23 cellular contexts compared by ENCODE assay signal in genomic region chr5:159132429-159133040, GRCh38. TPM values are rescaled to one million over a fixed set of nuclear protein-coding genes. Genes with fewer than 3 reads are reported as not detected.
A peak's percentile ranks its signal among the peaks of the same experiment; 100 is the strongest.
DNase-seq lines count a peak whose midpoint lies in the region; ATAC-seq and TF ChIP-seq lines count a peak whose summit lies in the region.
"Had no signal": no experiment of that assay in that cellular context is flagged by ENCODE, and none has a peak within 500 bp of the region (broad histone marks: within the 10 kb centered on the region; RNA-seq: fewer than 3 reads in every experiment).

No MANE protein-coding gene starts in this region.

- TF ChIP-seq CTCF in OCI-LY3 (IDR thresholded peaks at IDR 0.05; ENCODE audit: low read depth, low read length): no peak
- TF ChIP-seq CTCF in choroid plexus epithelial cell (conservative IDR thresholded peaks at IDR 0.05; ENCODE audit: low read depth, low read length): no peak
- no peak for TF ChIP-seq CTCF in testis (IDR thresholded peaks at IDR 0.05)
- TF ChIP-seq CTCF in endothelial cell (IDR thresholded peaks at IDR 0.05; ENCODE audit: unreplicated experiment): no peak

- H3K9me2 ChIP-seq in GM23248 (ENCODE audit: insufficient read depth): no peaks in the 10 kb centered on the region
- H3K9me2 ChIP-seq: SK-N-SH had no signal

- H3K79me2 ChIP-seq in GM23248 (ENCODE audit: insufficient read depth) (no peaks in the 10 kb centered on the region), OCI-LY3 (ENCODE audit: low read length) (no peaks in the 10 kb centered on the region)
- H3K79me2 ChIP-seq: parathyroid adenoma had no signal

- peaks cover 14% of the 10 kb centered on the region for H3K4me1 ChIP-seq in GM23248 (ENCODE audit: insufficient read depth)
- peaks cover 14% of the 10 kb centered on the region for H3K4me1 ChIP-seq in OCI-LY3 (ENCODE audit: low read length)
- peaks cover 17% of the 10 kb centered on the region for H3K4me1 ChIP-seq in skeletal muscle satellite cell (ENCODE audit: control insufficient read depth, insufficient read depth, low read length)
- peaks cover 4% of the 10 kb centered on the region for H3K4me1 ChIP-seq in testis
- H3K4me1 ChIP-seq: heart right ventricle, parathyroid adenoma had no signal

- in situ Hi-C loops in GM23248 (cut with MboI): loop anchor here (25.0 kb wide), 1 partner anchor 1320 kb away; no protein-coding TSS in a partner anchor

- H4K20me1 ChIP-seq in GM23248 (ENCODE audit: insufficient read depth) (no peaks in the 10 kb centered on the region), OCI-LY3 (ENCODE audit: insufficient read depth, low read length) (no peaks in the 10 kb centered on the region)

- ATAC-seq in GM19395 (IDR thresholded peaks at IDR 0.05; ENCODE audit: unreplicated experiment): no peak

- H3K36me3 Mint-ChIP-seq in endothelial cell (ENCODE audit: low read depth, unreplicated experiment): no peaks in the 10 kb centered on the region
- H3K36me3 Mint-ChIP-seq: activated naive CD8-positive, alpha-beta T cell treated with anti-CD3 and anti-CD28 coated beads, Interleukin-2, amount 10 ng/mL, durations not matched to agents 7 days and 5 days; brain had no signal

- no peaks in the 10 kb centered on the region for H3K4me1 Mint-ChIP-seq in endothelial cell (ENCODE audit: unreplicated experiment)
- H3K4me1 Mint-ChIP-seq: activated naive CD8-positive, alpha-beta T cell treated with anti-CD3 and anti-CD28 coated beads, Interleukin-2, amount 10 ng/mL, durations not matched to agents 7 days and 5 days had no signal

- peaks cover 16% of the 10 kb centered on the region; the same call in 1 of the 2 replicates for H3F3A ChIP-seq in GM23248 (ENCODE audit: insufficient read depth)

- no peaks in the 10 kb centered on the region for H3K9me3 Mint-ChIP-seq in endothelial cell (ENCODE audit: unreplicated experiment)
- H3K9me3 Mint-ChIP-seq: activated naive CD8-positive, alpha-beta T cell treated with anti-CD3 and anti-CD28 coated beads, Interleukin-2, amount 10 ng/mL, durations not matched to agents 7 days and 5 days; activated T-helper 2 cell treated with anti-CD3 and anti-CD28 coated beads, Interferon-gamma antibody, Interleukin-2, Interleukin-4, amounts not matched to agents 10 μg/mL and 5 μg/mL and 100 μg/mL, durations not matched to agents 14 hours and 24 hours and 36 hours had no signal

- intact Hi-C loops in testis (cut with DNase I; ENCODE audit: low total_unique reads): no loop called here

- H3K27ac ChIP-seq in GM23248 (peak overlapping the region; percentile 48), OCI-LY3 (ENCODE audit: low read length) (no peak overlapping the region), testis (no peak overlapping the region)
- H3K27ac ChIP-seq: parathyroid adenoma, sigmoid colon had no signal

- 28 to 35% methylated on average over 5 of the region's 5 CpGs for WGBS in GM23248 (ENCODE audit: low coverage in 1 of 2, low lambda C conversion rate in 2 of 2, missing lambda C conversion rate in 2 of 2), 2 experiments
- 37 to 53% methylated on average over 5 of the region's 5 CpGs for WGBS in testis, 2 donors

- no peak for TF ChIP-seq POLR2A in testis (IDR thresholded peaks at IDR 0.05)

- H3K36me3 ChIP-seq in GM23248 (ENCODE audit: low read depth) (no peaks in the 10 kb centered on the region), OCI-LY3 (replicated peaks; ENCODE audit: low read depth, low read length) (no peaks in the 10 kb centered on the region), skeletal muscle satellite cell (ENCODE audit: insufficient read depth, low read length) (no peaks in the 10 kb centered on the region), testis (ENCODE audit: low read depth, missing control alignments) (no peaks in the 10 kb centered on the region)
- H3K36me3 ChIP-seq: heart right ventricle, sigmoid colon had no signal

- no peaks in the 10 kb centered on the region for H3K27me3 Mint-ChIP-seq in endothelial cell (ENCODE audit: unreplicated experiment)
- H3K27me3 Mint-ChIP-seq: brain had no signal

- H2AFZ ChIP-seq in GM23248: peak overlapping the region; percentile 64
- H2AFZ ChIP-seq in OCI-LY3 (ENCODE audit: low read depth, low read length): peak overlapping the region; percentile 14; the same call in 1 of the 2 replicates
- H2AFZ ChIP-seq: parathyroid adenoma had no signal

- H3K4me3 Mint-ChIP-seq in endothelial cell (ENCODE audit: unreplicated experiment): no peak overlapping the region
- H3K4me3 Mint-ChIP-seq: activated naive CD8-positive, alpha-beta T cell treated with anti-CD3 and anti-CD28 coated beads, Interleukin-2, amount 10 ng/mL, durations not matched to agents 7 days and 5 days; brain had no signal

- H3K4me3 ChIP-seq in GM23248: peak overlapping the region; percentile 41
- H3K4me3 ChIP-seq in OCI-LY3 (ENCODE audit: low read length): peak overlapping the region; percentile 69
- no peak overlapping the region for H3K4me3 ChIP-seq in choroid plexus epithelial cell (ENCODE audit: low read depth, low read length)
- H3K4me3 ChIP-seq in skeletal muscle satellite cell (ENCODE audit: low read length): no peak overlapping the region
- no peak overlapping the region for H3K4me3 ChIP-seq in testis
- H3K4me3 ChIP-seq: sigmoid colon had no signal

- H3K27ac Mint-ChIP-seq in endothelial cell (ENCODE audit: unreplicated experiment): no peak overlapping the region
- H3K27ac Mint-ChIP-seq: activated naive CD8-positive, alpha-beta T cell treated with anti-CD3 and anti-CD28 coated beads, Interleukin-2, amount 10 ng/mL, durations not matched to agents 7 days and 5 days; activated T-helper 2 cell treated with anti-CD3 and anti-CD28 coated beads, Interferon-gamma antibody, Interleukin-2, Interleukin-4, amounts not matched to agents 10 μg/mL and 5 μg/mL and 100 μg/mL, durations not matched to agents 14 hours and 24 hours and 36 hours; nephron had no signal

- DNase-seq in GM23248: peak; percentile 10
- peak; percentile 10 for DNase-seq in choroid plexus epithelial cell (ENCODE audit: low read depth)
- DNase-seq in testis: no peak
- DNase-seq in endothelial cell (ENCODE audit: low spot score): no peak
- no peak for DNase-seq in A172 (ENCODE audit: low spot score)
- DNase-seq: activated CD4-positive, alpha-beta T cell treated with anti-CD3 and anti-CD28 coated beads, Interleukin-2, amount 50 U/mL, for 1 hour; activated CD8-positive, alpha-beta memory T cell treated with anti-CD3 and anti-CD28 coated beads, Interleukin-2, amount 50 U/mL, for 48 hours; activated naive CD8-positive, alpha-beta T cell treated with anti-CD3 and anti-CD28 coated beads, Interleukin-2, amount 10 ng/mL, durations not matched to agents 7 days and 5 days; cortex of kidney; left ventricle myocardium superior; NCI-H1105; NCI-H2029 treated with DMSO at 0.1 percent for 48 hours; sigmoid colon; substantia nigra had no signal

- H3K9me3 ChIP-seq in GM23248 (ENCODE audit: low read depth) (no peaks in the 10 kb centered on the region), OCI-LY3 (ENCODE audit: insufficient read depth, low read length) (no peaks in the 10 kb centered on the region), skeletal muscle satellite cell (replicated peaks; ENCODE audit: low read length) (no peaks in the 10 kb centered on the region), testis (no peaks in the 10 kb centered on the region)
- H3K9me3 ChIP-seq: sigmoid colon, SK-N-SH had no signal

- H3K9ac ChIP-seq in GM23248 (peak overlapping the region; percentile 47), OCI-LY3 (ENCODE audit: low read length) (peak overlapping the region; percentile 38), skeletal muscle satellite cell (ENCODE audit: low read depth, low read length) (no peak overlapping the region)
- H3K9ac ChIP-seq: parathyroid adenoma, SK-N-SH had no signal

- H3K4me2 ChIP-seq in GM23248 (ENCODE audit: unreplicated experiment): peak overlapping the region; percentile 73
- H3K4me2 ChIP-seq in OCI-LY3 (ENCODE audit: low read length): peak overlapping the region; percentile 85
- H3K4me2 ChIP-seq in skeletal muscle satellite cell (ENCODE audit: low read length): peak overlapping the region; percentile 30
- H3K4me2 ChIP-seq: SK-N-SH had no signal

- H3K27me3 ChIP-seq in GM23248 (replicated peaks; ENCODE audit: insufficient read depth) (no peaks in the 10 kb centered on the region), OCI-LY3 (ENCODE audit: low read depth, low read length) (no peaks in the 10 kb centered on the region; the same call in 1 of the 2 replicates), skeletal muscle satellite cell (ENCODE audit: control insufficient read depth, insufficient read depth, low read length) (peaks cover 9% of the 10 kb centered on the region), testis (no peaks in the 10 kb centered on the region)
- H3K27me3 ChIP-seq: sigmoid colon had no signal

RNA-seq across cellular contexts. Expression of gene EBF1, which starts 32.8 kb away (rescaled TPM):
- total RNA-seq in GM23248 (2014; rRNA removed; shearing (Covaris generic)): 9.7 and 16.7 TPM in 2 replicates
- 27.5 and 32.1 TPM in 2 replicates for polyA plus RNA-seq in GM23248 (2016; fragmentation: Nextera tagmentation; extraction: Ambion mirVana)
- total RNA-seq in skeletal muscle satellite cell (2012; rRNA removed): 20.0 and 21.2 TPM in 2 replicates
- 10 to 100 TPM; 18.8 to 23.5 TPM for total RNA-seq in testis
- polyA plus RNA-seq in testis (ENCODE audit: insufficient read depth, low read depth, low replicate concordance): 9.9 TPM
- 8.4 TPM for total RNA-seq in endothelial cell (ENCODE audit: unreplicated experiment)
- total RNA-seq in A172 (2014; rRNA removed; shearing (Covaris generic)): 1.6 and 2.1 TPM in 2 replicates

Comparison
In these comparisons a context has a peak if more than half of its experiments do, and no peak if none do; other contexts are left out.
1. DNase-seq: peak in GM23248 (single experiment) and choroid plexus epithelial cell (single experiment); none in testis (single experiment), endothelial cell (single experiment) and A172 (single experiment).
2. H3K4me2 ChIP-seq: peak in every context shown above with its lines; median percentile 85 in OCI-LY3; 73 in GM23248; 30 in skeletal muscle satellite cell.
3. H3K4me3 ChIP-seq: peak in GM23248 (single experiment) and OCI-LY3 (single experiment); none in choroid plexus epithelial cell (single experiment), skeletal muscle satellite cell (single experiment) and testis (0 of 2).